ENCODE assay signal across 7 cellular contexts in the genomic region with DNA sequence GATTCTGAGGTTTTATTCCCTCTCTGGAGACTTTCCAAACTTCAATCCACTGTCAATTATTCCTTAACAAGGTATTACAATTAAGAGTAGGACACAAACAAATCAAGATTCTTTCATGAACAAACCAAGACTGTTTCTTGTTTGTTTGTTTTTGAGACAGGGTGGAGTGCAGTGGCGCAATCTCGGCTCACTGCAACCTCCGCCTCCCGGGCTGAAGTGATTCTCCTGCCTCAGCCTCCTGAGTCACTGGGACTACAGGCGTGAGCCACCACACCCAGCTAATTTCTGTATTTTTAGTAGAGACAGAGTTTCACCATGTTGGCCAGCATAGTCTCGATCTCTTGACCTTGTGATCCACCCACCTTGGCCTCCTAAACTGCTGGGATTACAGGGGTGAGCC. TPM values are rescaled to one million over a fixed set of nuclear protein-coding genes. Genes with fewer than 3 reads are reported as not detected.
DNase-seq lines count a peak whose midpoint lies in the region; ATAC-seq and TF ChIP-seq lines count a peak whose summit lies in the region.
"Not testable (repeated sequence)": the region's sequence is repeated elsewhere in the genome, so short reads cannot be mapped to it uniquely, and the experiment has no call there.

No MANE protein-coding gene starts in this region.

- POLR2A ChIA-PET in CD8-positive, alpha-beta T cell (lab: Charles Lee): not testable (repeated sequence)

- H3K9me3 ChIP-seq in BLaER1 treated with 17β-estradiol and CSF1 and Interleukin-3, amounts not matched to agents 10 nM and 100 nM (replicated peaks in 1 of 11); CD8-positive, alpha-beta T cell (ENCODE audit: low read length); Karpas-422 (ENCODE audit: low read length); T-helper 17 cell (ENCODE audit: control insufficient read depth, low read length, poor library complexity, severe bottlenecking); mucosa of descending colon: not testable (repeated sequence)

- not testable (repeated sequence) for H3K9ac ChIP-seq in BLaER1 treated with 17β-estradiol and CSF1 and Interleukin-3, amounts not matched to agents 10 nM and 100 nM; Karpas-422 (ENCODE audit: low read length)

- not testable (repeated sequence) for H2AFZ ChIP-seq in Karpas-422 (ENCODE audit: low read length)

- not testable (repeated sequence) for H3K4me3 Mint-ChIP-seq in CD8-positive, alpha-beta T cell; T-helper 17 cell; neural crest cell

- H3K27me3 ChIP-seq in BLaER1 treated with 17β-estradiol and CSF1 and Interleukin-3, amounts not matched to agents 10 nM and 100 nM; CD8-positive, alpha-beta T cell (ENCODE audit: insufficient read depth, low read length); Karpas-422 (ENCODE audit: low read length): not testable (repeated sequence)

- H3K27ac Mint-ChIP-seq in CD8-positive, alpha-beta T cell: peak overlapping the region; percentile 62
- peak overlapping the region; percentile 6 for H3K27ac Mint-ChIP-seq in T-helper 17 cell
- peak overlapping the region; percentile 83 for H3K27ac Mint-ChIP-seq in neural crest cell (ENCODE audit: unreplicated experiment)

- not testable (repeated sequence) for H3K4me3 ChIP-seq in BLaER1 treated with 17β-estradiol and CSF1 and Interleukin-3, amounts not matched to agents 10 nM and 100 nM; CD8-positive, alpha-beta T cell (ENCODE audit: low read depth, low read length); Karpas-422 (ENCODE audit: low read length); mucosa of descending colon

- peaks cover 30% of the 10 kb centered on the region for H3K36me3 Mint-ChIP-seq in CD8-positive, alpha-beta T cell
- not testable (repeated sequence) for H3K36me3 Mint-ChIP-seq in T-helper 17 cell (ENCODE audit: low read depth); neural crest cell (ENCODE audit: low read depth)

- peaks cover 5 to 34% (median 22%) of the 10 kb centered on the region in 10 experiments; a peak in 19 of 20 replicates for H3K4me1 ChIP-seq in BLaER1 treated with 17β-estradiol and CSF1 and Interleukin-3, amounts not matched to agents 10 nM and 100 nM
- H3K4me1 ChIP-seq in CD8-positive, alpha-beta T cell (ENCODE audit: insufficient read depth, low read length): peaks cover 26% of the 10 kb centered on the region
- peaks cover 40% of the 10 kb centered on the region for H3K4me1 ChIP-seq in Karpas-422 (ENCODE audit: low read length)
- not testable (repeated sequence) for H3K4me1 ChIP-seq in mucosa of descending colon (ENCODE audit: low read depth)

- not testable (repeated sequence) for DNase-seq in CD8-positive, alpha-beta T cell; Karpas-422; T-helper 17 cell; epithelial cell of prostate (ENCODE audit: low read depth, low spot score); mucosa of descending colon; neural crest cell (ENCODE audit: low read depth, low spot score)

- peaks cover 34 to 76% (median 58%) of the 10 kb centered on the region in 11 experiments for H3K36me3 ChIP-seq in BLaER1 treated with 17β-estradiol and CSF1 and Interleukin-3, amounts not matched to agents 10 nM and 100 nM
- H3K36me3 ChIP-seq in CD8-positive, alpha-beta T cell (ENCODE audit: insufficient read depth, low read length); Karpas-422 (ENCODE audit: insufficient read depth, low read length); mucosa of descending colon (ENCODE audit: low read depth): not testable (repeated sequence)

- not testable (repeated sequence) for ATAC-seq in CD8-positive, alpha-beta T cell; T-helper 17 cell
- peak; percentile 52 for ATAC-seq in mucosa of descending colon

- H3K4me1 Mint-ChIP-seq in CD8-positive, alpha-beta T cell (ENCODE audit: low read depth): peaks cover 49% of the 10 kb centered on the region
- peaks cover 32% of the 10 kb centered on the region for H3K4me1 Mint-ChIP-seq in T-helper 17 cell
- H3K4me1 Mint-ChIP-seq in neural crest cell: not testable (repeated sequence)

- H3K9me3 Mint-ChIP-seq in CD8-positive, alpha-beta T cell; neural crest cell: not testable (repeated sequence)

- not testable (repeated sequence) for H3K9me2 ChIP-seq in Karpas-422 (replicated peaks; ENCODE audit: insufficient read depth, low read length)

- H3K79me2 ChIP-seq in Karpas-422 (ENCODE audit: low read length): peaks cover 97% of the 10 kb centered on the region

- intact Hi-C loops in CD8-positive, alpha-beta T cell (cut with DNase I, micrococcal nuclease): loop anchor here in 1 of 2 experiments (10.0 kb wide), 1 partner anchor 53 kb away; a partner anchor contains a TSS
- intact Hi-C loops in mucosa of descending colon (cut with DNase I, micrococcal nuclease): not testable (repeated sequence)

- H3K4me2 ChIP-seq in BLaER1 treated with 17β-estradiol and CSF1 and Interleukin-3, amounts not matched to agents 10 nM and 100 nM: peak overlapping the region in 9 of 11 experiments; percentile 4 to 54 (median 36); a peak in 11 of 22 replicates
- peak overlapping the region; percentile 21 for H3K4me2 ChIP-seq in Karpas-422 (ENCODE audit: low read depth, low read length, poor library complexity, severe bottlenecking)

- CTCF ChIA-PET in CD8-positive, alpha-beta T cell (lab: Charles Lee): not testable (repeated sequence)

- H3K27ac ChIP-seq in BLaER1 treated with 17β-estradiol and CSF1 and Interleukin-3, amounts not matched to agents 10 nM and 100 nM: peak overlapping the region in 5 of 11 experiments; percentile 12 to 53 (median 24); a peak in 6 of 22 replicates
- not testable (repeated sequence) for H3K27ac ChIP-seq in CD8-positive, alpha-beta T cell (ENCODE audit: low read depth, low read length)
- H3K27ac ChIP-seq in Karpas-422 (ENCODE audit: low read length): peak overlapping the region; percentile 58
- peak overlapping the region; percentile 18 for H3K27ac ChIP-seq in epithelial cell of prostate

- H4K20me1 ChIP-seq in BLaER1 treated with 17β-estradiol and CSF1 and Interleukin-3, amounts not matched to agents 10 nM and 100 nM: peaks cover 47 to 98% (median 92%) of the 10 kb centered on the region in 11 experiments; a peak in 21 of 22 replicates
- not testable (repeated sequence) for H4K20me1 ChIP-seq in Karpas-422 (ENCODE audit: insufficient read depth, low read depth, low read length)

- TF ChIP-seq CTCF in CD8-positive, alpha-beta T cell (IDR thresholded peaks at IDR 0.05); mucosa of descending colon (IDR thresholded peaks at IDR 0.05); neural crest cell (conservative IDR thresholded peaks at IDR 0.05): not testable (repeated sequence)

- H3K27me3 Mint-ChIP-seq in CD8-positive, alpha-beta T cell (ENCODE audit: low read depth); T-helper 17 cell; neural crest cell (ENCODE audit: low read depth): not testable (repeated sequence)

RNA-seq across cellular contexts. Expression of a gene that starts 51.2 kb away (rescaled TPM):
- 10 to 100 TPM; 54.6 to 58.9 TPM for total RNA-seq in CD8-positive, alpha-beta T cell
- 27.2 and 45.1 TPM in 2 replicates for total RNA-seq in Karpas-422 (2014; rRNA removed; shearing (Covaris generic); ENCODE audit: low replicate concordance)
- total RNA-seq in T-helper 17 cell: 10 to 100 TPM; 75.5 to 84.6 TPM
- total RNA-seq in mucosa of descending colon: 100 to 1,000 TPM in 1 of 3 donors, 10 to 100 TPM in 2; 50.4 to 100 (median 64.4) TPM
- 35.4 and 37.0 TPM in 2 replicates for total RNA-seq in neural crest cell

Comparison
In these comparisons a context has a peak if more than half of its experiments do, and no peak if none do; other contexts are left out.
1. H3K27ac Mint-ChIP-seq: peak in every context shown above with its lines; median percentile 83 in neural crest cell; 62 in CD8-positive, alpha-beta T cell; 6 in T-helper 17 cell.